8 cellular contexts compared by ENCODE assay signal in genomic region chr2:74472086-74472944, GRCh38. TPM values are rescaled to one million over a fixed set of nuclear protein-coding genes. Genes with fewer than 3 reads are reported as not detected.
A peak's percentile ranks its signal among the peaks of the same experiment; 100 is the strongest.
DNase-seq lines count a peak whose midpoint lies in the region; ATAC-seq and TF ChIP-seq lines count a peak whose summit lies in the region.

TSS of gene MRPL53 (minus strand) at chr2:74472680. CDS start at chr2:74472660, 20 bp downstream.

- peak within 1 kb of the TSS; percentile 97 to 99 for H4K8ac ChIP-seq in IMR-90 (ENCODE audit: low read depth in 2 of 2, low read length in 2 of 2)

- no peak for TF ChIP-seq POLR2A in IMR-90 (IDR thresholded peaks at IDR 0.05; ENCODE audit: low read depth, low read length)

- H3K9ac ChIP-seq in IMR-90 (ENCODE audit: low read depth, low read length) (peak within 1 kb of the TSS; percentile 93), mucosa of rectum (ENCODE audit: low read depth in 1 of 2, low read length in 2 of 2) (peak within 1 kb of the TSS; percentile 90 to 91)

- H3K9me3 ChIP-seq in IMR-90 (ENCODE audit: control insufficient read depth, insufficient read depth, low read length) (no peaks in the 10 kb centered on the region), PC-9 (ENCODE audit: insufficient read depth, low read depth) (no peaks in the 10 kb centered on the region), mucosa of rectum (ENCODE audit: control insufficient read depth in 2 of 2, low read length in 2 of 2) (no peaks in the 10 kb centered on the region)

- 0 out of 2 replicates have a peak, but pooled peaks cover 3% of the 10 kb centered on the region for H3K79me2 ChIP-seq in PC-9 (ENCODE audit: low read depth)

- H2BK15ac ChIP-seq in IMR-90 (ENCODE audit: low read depth, low read length), result no peak within 1 kb of the TSS

- H3K4me3 ChIP-seq in IMR-90 (ENCODE audit: insufficient read depth, low read depth, low read length) (peak within 1 kb of the TSS; percentile 77), PC-9 (peak within 1 kb of the TSS; percentile 89), epithelial cell of proximal tubule (ENCODE audit: low read depth, low read length) (peak within 1 kb of the TSS; percentile 72), mucosa of rectum (ENCODE audit: low read length in 2 of 2) (peak within 1 kb of the TSS; percentile 95 to 98)

- ATAC-seq in GM21447 (IDR thresholded peaks at IDR 0.05; ENCODE audit: unreplicated experiment) (peak; percentile 85), IMR-90 (ENCODE audit: low read depth) (peak; percentile 91)

- H2AK9ac ChIP-seq in IMR-90 (replicated peaks; ENCODE audit: low read depth, low read length, poor library complexity), result peak within 1 kb of the TSS; percentile 87

- H3F3A ChIP-seq in PC-9 (ENCODE audit: insufficient read depth, low read depth), result peaks cover 66% of the 10 kb centered on the region

- H3K4ac ChIP-seq in IMR-90 (ENCODE audit: low read depth, low read length), result peak within 1 kb of the TSS; percentile 95

- H3K27ac ChIP-seq in IMR-90 (ENCODE audit: insufficient read depth, low read length) (peak within 1 kb of the TSS; percentile 91), PC-9 (peak within 1 kb of the TSS; percentile 74), mucosa of rectum (ENCODE audit: low read depth in 2 of 2, low read length in 2 of 2) (peak within 1 kb of the TSS; percentile 92 to 94)

- H3K27me3 ChIP-seq in IMR-90 (ENCODE audit: control insufficient read depth, insufficient read depth, low read length), result no peaks in the 10 kb centered on the region
- no peaks in the 10 kb centered on the region for H3K27me3 ChIP-seq in PC-9 (ENCODE audit: insufficient read depth, low read depth)
- no peaks in the 10 kb centered on the region for H3K27me3 ChIP-seq in mucosa of rectum (ENCODE audit: control insufficient read depth in 2 of 2, insufficient read depth in 2 of 2, low read length in 2 of 2)

- H2AFZ ChIP-seq in IMR-90 (replicated peaks; ENCODE audit: low read length, poor library complexity) (peak within 1 kb of the TSS; percentile 92), PC-9 (peak within 1 kb of the TSS; percentile 93)

- H3K4me1 ChIP-seq in IMR-90 (ENCODE audit: control insufficient read depth, insufficient read depth, low read length), result peaks cover 4% of the 10 kb centered on the region; the same call in 1 of the 2 replicates
- H3K4me1 ChIP-seq in PC-9 (replicated peaks; ENCODE audit: insufficient read depth), result peaks cover 9% of the 10 kb centered on the region
- peaks cover 16 to 20% of the 10 kb centered on the region in 2 donors for H3K4me1 ChIP-seq in mucosa of rectum (ENCODE audit: control insufficient read depth in 2 of 2, insufficient read depth in 2 of 2, low read length in 2 of 2)

- peak within 1 kb of the TSS; percentile 48; the same call in 1 of the 2 replicates for H2BK120ac ChIP-seq in IMR-90 (ENCODE audit: low read depth, low read length)

- H3K79me1 ChIP-seq in IMR-90 (ENCODE audit: low read depth in 1 of 2, low read length in 2 of 2), result peaks cover 3 to 33% of the 10 kb centered on the region in 2 experiments; a peak in 3 of 4 replicates

- no peaks in the 10 kb centered on the region for H3K9me1 ChIP-seq in IMR-90 (ENCODE audit: insufficient read depth, low read length)

- H4K5ac ChIP-seq in IMR-90 (ENCODE audit: low read depth, low read length), result peak within 1 kb of the TSS; percentile 96

- H3K18ac ChIP-seq in IMR-90 (ENCODE audit: low read depth, low read length), result peak within 1 kb of the TSS; percentile 62

- peak within 1 kb of the TSS; percentile 89 for H4K91ac ChIP-seq in IMR-90 (ENCODE audit: insufficient read depth, low read depth, low read length)

- no peaks in the 10 kb centered on the region for H3K9me2 ChIP-seq in PC-9 (ENCODE audit: insufficient read depth)

- WGBS in IMR-90 (ENCODE audit: extremely low coverage in 2 of 2, insufficient read length in 1 of 2), 2 experiments, result 3% methylated on average over 34 of the region's 66 CpGs; no CpG with 5 or more reads in 1 of the 2 experiments

- peak within 1 kb of the TSS; percentile 84 for H3K56ac ChIP-seq in IMR-90 (ENCODE audit: extremely low read depth, insufficient read depth, low read length)

- H3K23ac ChIP-seq in IMR-90 (ENCODE audit: low read depth, low read length), result peak within 1 kb of the TSS; percentile 97

- intact Hi-C loops in IMR-90 (cut with micrococcal nuclease), result no loop called here
- intact Hi-C loops in PC-9 (cut with micrococcal nuclease; ENCODE audit: unreplicated experiment), result no loop called here

- peak within 1 kb of the TSS; percentile 89 for H2BK5ac ChIP-seq in IMR-90 (ENCODE audit: low read depth, low read length, poor library complexity, severe bottlenecking)

- H2AK5ac ChIP-seq in IMR-90 (ENCODE audit: low read depth, low read length), result peak within 1 kb of the TSS; percentile 90

- CTCF ChIA-PET in IMR-90 (lab: Yijun Ruan, JAX) (no interaction called here), PC-9 (lab: Charles Lee) (interaction anchor here (0.6 kb wide), 1 partner anchor 82 kb away, joined by 13 read pairs; the partner anchor contains the start of gene LOXL3)

- TF ChIP-seq CTCF in IMR-90 (conservative IDR thresholded peaks at IDR 0.05; ENCODE audit: low read depth, low read length), result no peak
- TF ChIP-seq CTCF in PC-9 (conservative IDR thresholded peaks at IDR 0.05), result no peak
- TF ChIP-seq CTCF in epithelial cell of proximal tubule (conservative IDR thresholded peaks at IDR 0.05; ENCODE audit: low read depth, low read length), result no peak

- H3K36me3 ChIP-seq in IMR-90 (ENCODE audit: control insufficient read depth, insufficient read depth, low read length), result peaks cover 20% of the 10 kb centered on the region
- H3K36me3 ChIP-seq in PC-9 (ENCODE audit: low read depth), result no peaks in the 10 kb centered on the region
- H3K36me3 ChIP-seq in mucosa of rectum (ENCODE audit: control insufficient read depth in 2 of 2, insufficient read depth in 2 of 2, low read length in 2 of 2), result peaks cover 13 to 20% of the 10 kb centered on the region in 2 donors

- BruUV-seq in IMR-90 (replicated peaks; lab: Mats Ljungman, UMichigan) (TSS peak; percentile 86), PC-9 (replicated peaks; lab: Mats Ljungman, UMichigan) (TSS peak; percentile 76)

- no peaks in the 10 kb centered on the region for H4K20me1 ChIP-seq in IMR-90 (ENCODE audit: insufficient read depth, low read length)
- H4K20me1 ChIP-seq in PC-9 (ENCODE audit: insufficient read depth), result no peaks in the 10 kb centered on the region

- no peak for TF ChIP-seq RAD21 in IMR-90 (IDR thresholded peaks at IDR 0.05; ENCODE audit: low read length)

- in situ Hi-C loops in IMR-90 (cut with MboI; ENCODE audit: low sequenced_read_pairs), result no loop called here

- H2BK20ac ChIP-seq in IMR-90 (ENCODE audit: low read depth, low read length), result no peak within 1 kb of the TSS

- H3K4me2 ChIP-seq in IMR-90 (ENCODE audit: low read depth, low read length) (peak within 1 kb of the TSS; percentile 89), PC-9 (peak within 1 kb of the TSS; percentile 95)

- peak within 1 kb of the TSS; percentile 96 for H3K14ac ChIP-seq in IMR-90 (replicated peaks; ENCODE audit: low read depth, low read length)

- POLR2A ChIA-PET in IMR-90 (lab: Charles Lee; ENCODE audit: unreplicated experiment) (interaction anchor here (1.1 kb wide), 1 partner anchor 9 kb away, joined by 5 read pairs; no protein-coding TSS in a partner anchor), PC-9 (lab: Charles Lee; ENCODE audit: unreplicated experiment) (interaction anchor here (1.3 kb wide), 1 partner anchor 14 kb away, joined by 7 read pairs; the partner anchor contains the start of gene WBP1)

- dilution Hi-C loops in IMR-90 (cut with HindIII; ENCODE audit: low sequenced_read_pairs, unreplicated experiment), result no loop called here

- DNase-seq in DMS 273 (lab: John Stamatoyannopoulos, UW; ENCODE audit: unreplicated experiment) (peak; percentile 97), IMR-90 (peak; percentile 92), PC-9 (peak; percentile 91 to 93), activated T-cell treated with anti-CD3 and anti-CD28 coated beads for 48 hours (ENCODE audit: low read depth) (peak; percentile 92), epithelial cell of proximal tubule (ENCODE audit: low read depth) (peak; percentile 59)
- peak; percentile 87 to 94 for DNase-seq in stimulated activated CD8-positive, alpha-beta memory T cell treated with anti-CD3 and anti-CD28 coated beads, Interleukin-4, amount 100 ng/mL, for 4 hours (ENCODE audit: low read depth in 2 of 2, low spot score in 1 of 2)

TF ChIP-seq in IMR-90, 13 proteins besides CTCF, POLR2A, EP300 and RAD21:
- TF ChIP-seq CEBPB (IDR thresholded peaks at IDR 0.05; ENCODE audit: low read depth, low read length) (peak; percentile 21; the same call in 1 of the 2 replicates), FOS (IDR thresholded peaks at IDR 0.05; ENCODE audit: low read depth, low read length) (no peak)

RNA-seq across cellular contexts. Expression of gene MRPL53, which starts in this region (rescaled TPM):
- total RNA-seq in IMR-90 (2012; rRNA removed), result 5.2 and 6.7 TPM in 2 replicates
- polyA plus RNA-seq in IMR-90 (2012; rRNA removed), result 39.0 and 51.9 TPM in 2 replicates
- 41.9 and 42.8 TPM in 2 replicates for polyA plus RNA-seq in IMR-90 (2012; cell fraction: cytosol; rRNA removed)
- polyA plus RNA-seq in IMR-90 (2012; cell fraction: nucleus; rRNA removed; ENCODE audit: low replicate concordance), result 47.2 and 70.9 TPM in 2 replicates
- 42.9 and 51.1 TPM in 2 replicates for total RNA-seq in PC-9 (2021)
- 34.2 and 61.1 TPM in 2 replicates for total RNA-seq in epithelial cell of proximal tubule

Comparison
In these comparisons a context has a peak if more than half of its experiments do, and no peak if none do; other contexts are left out.
1. Peak in every context shown above with its lines: DNase-seq, ATAC-seq, H3K4me3 ChIP-seq and H3K27ac ChIP-seq.